In the genomic region with DNA sequence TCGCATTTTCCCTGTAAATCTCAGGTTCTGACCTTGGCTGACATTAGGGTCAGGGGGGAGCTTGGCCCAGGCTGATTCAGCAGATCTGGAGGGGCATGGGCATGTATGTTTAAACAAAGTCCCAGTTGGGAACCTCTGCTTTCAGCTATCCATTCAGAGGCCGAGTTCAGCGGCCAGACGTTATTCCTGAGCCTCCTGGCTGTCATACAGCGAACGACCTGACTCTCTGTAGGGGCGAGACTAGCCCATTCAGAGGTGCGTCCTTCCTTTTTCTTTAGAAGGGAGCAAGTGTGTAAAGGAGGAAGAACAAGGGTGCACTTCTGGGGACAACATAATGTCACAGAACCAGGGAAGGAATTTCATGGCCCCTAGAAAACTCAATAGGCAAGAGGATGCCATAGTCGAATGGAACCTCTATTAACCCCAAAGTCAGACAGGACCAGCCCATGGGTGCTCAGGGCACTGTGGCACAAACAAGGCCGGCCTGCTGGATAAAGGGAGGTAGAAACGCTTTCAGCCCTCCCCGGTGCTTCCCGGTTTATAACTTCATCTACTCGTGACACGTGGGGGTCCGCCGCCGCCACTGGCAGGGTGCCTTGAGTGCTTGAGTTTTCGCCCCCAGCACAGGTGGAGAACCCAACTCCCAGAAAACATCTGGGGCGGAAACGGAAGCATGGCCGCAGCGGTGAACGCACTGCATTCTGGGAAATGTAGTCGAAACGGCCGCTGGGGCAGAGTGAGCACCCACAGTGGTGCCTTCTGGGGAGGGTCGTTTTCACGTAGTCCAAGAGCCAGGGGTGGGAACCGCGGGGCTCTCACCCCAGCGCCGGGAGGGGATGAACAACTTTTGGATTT, we compare ENCODE assay signal across 1 cellular context.
A peak's percentile ranks its signal among the peaks of the same experiment; 100 is the strongest.
TF ChIP-seq lines count a peak whose summit lies in the region.

No MANE protein-coding gene starts in this region.

TF ChIP-seq in K562, 482 proteins besides CTCF, POLR2A, EP300 and RAD21 (continued from another document and continues in another):
- TF ChIP-seq, protein P1, sequence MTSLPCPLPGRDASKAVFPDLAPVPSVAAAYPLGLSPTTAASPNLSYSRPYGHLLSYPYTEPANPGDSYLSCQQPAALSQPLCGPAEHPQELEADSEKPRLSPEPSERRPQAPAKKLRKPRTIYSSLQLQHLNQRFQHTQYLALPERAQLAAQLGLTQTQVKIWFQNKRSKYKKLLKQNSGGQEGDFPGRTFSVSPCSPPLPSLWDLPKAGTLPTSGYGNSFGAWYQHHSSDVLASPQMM (CRISPR knock-in tag; IDR thresholded peaks at IDR 0.05): no peak
- TF ChIP-seq CAMTA2 (CRISPR knock-in tag; conservative IDR thresholded peaks at IDR 0.05) (no peak), NFIC (IDR thresholded peaks at IDR 0.05) (no peak), MED1 (CRISPR knock-in tag; IDR thresholded peaks at IDR 0.05; ENCODE audit: borderline replicate concordance) (no peak), ESRRB (CRISPR knock-in tag; IDR thresholded peaks at IDR 0.05; ENCODE audit: borderline replicate concordance) (no peak), ZNF444 (CRISPR knock-in tag; IDR thresholded peaks at IDR 0.05) (no peak), HEY1 (CRISPR knock-in tag; IDR thresholded peaks at IDR 0.05; ENCODE audit: borderline replicate concordance) (no peak), EWSR1 (IDR thresholded peaks at IDR 0.05; ENCODE audit: borderline replicate concordance, low read depth, partially characterized antibody) (no peak), U2AF2 (optimal IDR thresholded peaks at IDR 0.05; ENCODE audit: low read depth, low read length) (no peak), HNRNPL (IDR thresholded peaks at IDR 0.05; ENCODE audit: low read depth, low read length) (no peak), ETV1 (tag; conservative IDR thresholded peaks at IDR 0.05; ENCODE audit: low read depth) (no peak), NFIX (CRISPR knock-in tag; IDR thresholded peaks at IDR 0.05; ENCODE audit: low read depth) (no peak), CBX1 (IDR thresholded peaks at IDR 0.05; ENCODE audit: low read depth) (peak; percentile 27; the same call in 1 of the 2 replicates), ATF1 (CRISPR knock-in tag; IDR thresholded peaks at IDR 0.05) (no peak), ATF1 (tag; IDR thresholded peaks at IDR 0.05) (peak; percentile 49), POLR3G (IDR thresholded peaks at IDR 0.05; ENCODE audit: extremely low read depth, insufficient read length, insufficient replicate concordance) (no peak), EP400 (IDR thresholded peaks at IDR 0.05) (no peak; the same call in 1 of the 2 replicates), ESRRA (IDR thresholded peaks at IDR 0.05; ENCODE audit: borderline replicate concordance, low read depth) (no peak; the same call in 1 of the 2 replicates), MTA1 (IDR thresholded peaks at IDR 0.05; ENCODE audit: borderline replicate concordance) (no peak), KLF10 (CRISPR knock-in tag; IDR thresholded peaks at IDR 0.05) (no peak), CBFB (CRISPR knock-in tag; IDR thresholded peaks at IDR 0.05) (no peak), GATA2 (CRISPR knock-in tag; IDR thresholded peaks at IDR 0.05) (no peak), ZNF212 (CRISPR knock-in tag; IDR thresholded peaks at IDR 0.05) (no peak), PHF21A (IDR thresholded peaks at IDR 0.05; ENCODE audit: borderline replicate concordance, low read depth) (no peak), SMARCA5 (IDR thresholded peaks at IDR 0.05) (no peak), MCM2 (IDR thresholded peaks at IDR 0.05; ENCODE audit: low read depth) (no peak), FIP1L1 (IDR thresholded peaks at IDR 0.05; ENCODE audit: low read depth, low read length, poor library complexity, severe bottlenecking) (no peak), COPS2 (conservative IDR thresholded peaks at IDR 0.05) (no peak), MAFF (IDR thresholded peaks at IDR 0.05; ENCODE audit: low read length) (no peak), CHD2 (IDR thresholded peaks at IDR 0.05; ENCODE audit: low read depth, low read length) (no peak), DIDO1 (tag; IDR thresholded peaks at IDR 0.05; ENCODE audit: low read depth) (peak; percentile 53; the same call in 1 of the 2 replicates), ETS2 (tag; IDR thresholded peaks at IDR 0.05; ENCODE audit: borderline replicate concordance, poor library complexity, severe bottlenecking) (no peak), ILF3 (IDR thresholded peaks at IDR 0.05; ENCODE audit: borderline replicate concordance) (no peak), TBL1XR1 (IDR thresholded peaks at IDR 0.05; ENCODE audit: low read length in 2 of 2) (no peak), PHTF2 (CRISPR knock-in tag; IDR thresholded peaks at IDR 0.05) (no peak)
- TF ChIP-seq, protein P2, sequence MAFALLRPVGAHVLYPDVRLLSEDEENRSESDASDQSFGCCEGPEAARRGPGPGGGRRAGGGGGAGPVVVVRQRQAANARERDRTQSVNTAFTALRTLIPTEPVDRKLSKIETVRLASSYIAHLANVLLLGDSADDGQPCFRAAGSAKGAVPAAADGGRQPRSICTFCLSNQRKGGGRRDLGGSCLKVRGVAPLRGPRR (CRISPR knock-in tag; IDR thresholded peaks at IDR 0.05): no peak
- TF ChIP-seq, protein P3, sequence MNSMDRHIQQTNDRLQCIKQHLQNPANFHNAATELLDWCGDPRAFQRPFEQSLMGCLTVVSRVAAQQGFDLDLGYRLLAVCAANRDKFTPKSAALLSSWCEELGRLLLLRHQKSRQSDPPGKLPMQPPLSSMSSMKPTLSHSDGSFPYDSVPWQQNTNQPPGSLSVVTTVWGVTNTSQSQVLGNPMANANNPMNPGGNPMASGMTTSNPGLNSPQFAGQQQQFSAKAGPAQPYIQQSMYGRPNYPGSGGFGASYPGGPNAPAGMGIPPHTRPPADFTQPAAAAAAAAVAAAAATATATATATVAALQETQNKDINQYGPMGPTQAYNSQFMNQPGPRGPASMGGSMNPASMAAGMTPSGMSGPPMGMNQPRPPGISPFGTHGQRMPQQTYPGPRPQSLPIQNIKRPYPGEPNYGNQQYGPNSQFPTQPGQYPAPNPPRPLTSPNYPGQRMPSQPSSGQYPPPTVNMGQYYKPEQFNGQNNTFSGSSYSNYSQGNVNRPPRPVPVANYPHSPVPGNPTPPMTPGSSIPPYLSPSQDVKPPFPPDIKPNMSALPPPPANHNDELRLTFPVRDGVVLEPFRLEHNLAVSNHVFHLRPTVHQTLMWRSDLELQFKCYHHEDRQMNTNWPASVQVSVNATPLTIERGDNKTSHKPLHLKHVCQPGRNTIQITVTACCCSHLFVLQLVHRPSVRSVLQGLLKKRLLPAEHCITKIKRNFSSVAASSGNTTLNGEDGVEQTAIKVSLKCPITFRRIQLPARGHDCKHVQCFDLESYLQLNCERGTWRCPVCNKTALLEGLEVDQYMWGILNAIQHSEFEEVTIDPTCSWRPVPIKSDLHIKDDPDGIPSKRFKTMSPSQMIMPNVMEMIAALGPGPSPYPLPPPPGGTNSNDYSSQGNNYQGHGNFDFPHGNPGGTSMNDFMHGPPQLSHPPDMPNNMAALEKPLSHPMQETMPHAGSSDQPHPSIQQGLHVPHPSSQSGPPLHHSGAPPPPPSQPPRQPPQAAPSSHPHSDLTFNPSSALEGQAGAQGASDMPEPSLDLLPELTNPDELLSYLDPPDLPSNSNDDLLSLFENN (IDR thresholded peaks at IDR 0.05; ENCODE audit: low read depth in 2 of 2, low read length in 2 of 2): no peak
- TF ChIP-seq, protein P4, sequence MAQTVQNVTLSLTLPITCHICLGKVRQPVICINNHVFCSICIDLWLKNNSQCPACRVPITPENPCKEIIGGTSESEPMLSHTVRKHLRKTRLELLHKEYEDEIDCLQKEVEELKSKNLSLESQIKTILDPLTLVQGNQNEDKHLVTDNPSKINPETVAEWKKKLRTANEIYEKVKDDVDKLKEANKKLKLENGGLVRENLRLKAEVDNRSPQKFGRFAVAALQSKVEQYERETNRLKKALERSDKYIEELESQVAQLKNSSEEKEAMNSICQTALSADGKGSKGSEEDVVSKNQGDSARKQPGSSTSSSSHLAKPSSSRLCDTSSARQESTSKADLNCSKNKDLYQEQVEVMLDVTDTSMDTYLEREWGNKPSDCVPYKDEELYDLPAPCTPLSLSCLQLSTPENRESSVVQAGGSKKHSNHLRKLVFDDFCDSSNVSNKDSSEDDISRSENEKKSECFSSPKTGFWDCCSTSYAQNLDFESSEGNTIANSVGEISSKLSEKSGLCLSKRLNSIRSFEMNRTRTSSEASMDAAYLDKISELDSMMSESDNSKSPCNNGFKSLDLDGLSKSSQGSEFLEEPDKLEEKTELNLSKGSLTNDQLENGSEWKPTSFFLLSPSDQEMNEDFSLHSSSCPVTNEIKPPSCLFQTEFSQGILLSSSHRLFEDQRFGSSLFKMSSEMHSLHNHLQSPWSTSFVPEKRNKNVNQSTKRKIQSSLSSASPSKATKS (CRISPR knock-in tag; IDR thresholded peaks at IDR 0.05): no peak
- TF ChIP-seq, protein P5, sequence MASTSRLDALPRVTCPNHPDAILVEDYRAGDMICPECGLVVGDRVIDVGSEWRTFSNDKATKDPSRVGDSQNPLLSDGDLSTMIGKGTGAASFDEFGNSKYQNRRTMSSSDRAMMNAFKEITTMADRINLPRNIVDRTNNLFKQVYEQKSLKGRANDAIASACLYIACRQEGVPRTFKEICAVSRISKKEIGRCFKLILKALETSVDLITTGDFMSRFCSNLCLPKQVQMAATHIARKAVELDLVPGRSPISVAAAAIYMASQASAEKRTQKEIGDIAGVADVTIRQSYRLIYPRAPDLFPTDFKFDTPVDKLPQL (IDR thresholded peaks at IDR 0.05; ENCODE audit: extremely low read depth, insufficient read length): no peak
- TF ChIP-seq, protein P6, sequence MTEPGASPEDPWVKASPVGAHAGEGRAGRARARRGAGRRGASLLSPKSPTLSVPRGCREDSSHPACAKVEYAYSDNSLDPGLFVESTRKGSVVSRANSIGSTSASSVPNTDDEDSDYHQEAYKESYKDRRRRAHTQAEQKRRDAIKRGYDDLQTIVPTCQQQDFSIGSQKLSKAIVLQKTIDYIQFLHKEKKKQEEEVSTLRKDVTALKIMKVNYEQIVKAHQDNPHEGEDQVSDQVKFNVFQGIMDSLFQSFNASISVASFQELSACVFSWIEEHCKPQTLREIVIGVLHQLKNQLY (CRISPR knock-in tag; conservative IDR thresholded peaks at IDR 0.05): no peak
- TF ChIP-seq, protein P7, sequence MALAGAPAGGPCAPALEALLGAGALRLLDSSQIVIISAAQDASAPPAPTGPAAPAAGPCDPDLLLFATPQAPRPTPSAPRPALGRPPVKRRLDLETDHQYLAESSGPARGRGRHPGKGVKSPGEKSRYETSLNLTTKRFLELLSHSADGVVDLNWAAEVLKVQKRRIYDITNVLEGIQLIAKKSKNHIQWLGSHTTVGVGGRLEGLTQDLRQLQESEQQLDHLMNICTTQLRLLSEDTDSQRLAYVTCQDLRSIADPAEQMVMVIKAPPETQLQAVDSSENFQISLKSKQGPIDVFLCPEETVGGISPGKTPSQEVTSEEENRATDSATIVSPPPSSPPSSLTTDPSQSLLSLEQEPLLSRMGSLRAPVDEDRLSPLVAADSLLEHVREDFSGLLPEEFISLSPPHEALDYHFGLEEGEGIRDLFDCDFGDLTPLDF (CRISPR knock-in tag; IDR thresholded peaks at IDR 0.05): no peak
- TF ChIP-seq, protein P8, sequence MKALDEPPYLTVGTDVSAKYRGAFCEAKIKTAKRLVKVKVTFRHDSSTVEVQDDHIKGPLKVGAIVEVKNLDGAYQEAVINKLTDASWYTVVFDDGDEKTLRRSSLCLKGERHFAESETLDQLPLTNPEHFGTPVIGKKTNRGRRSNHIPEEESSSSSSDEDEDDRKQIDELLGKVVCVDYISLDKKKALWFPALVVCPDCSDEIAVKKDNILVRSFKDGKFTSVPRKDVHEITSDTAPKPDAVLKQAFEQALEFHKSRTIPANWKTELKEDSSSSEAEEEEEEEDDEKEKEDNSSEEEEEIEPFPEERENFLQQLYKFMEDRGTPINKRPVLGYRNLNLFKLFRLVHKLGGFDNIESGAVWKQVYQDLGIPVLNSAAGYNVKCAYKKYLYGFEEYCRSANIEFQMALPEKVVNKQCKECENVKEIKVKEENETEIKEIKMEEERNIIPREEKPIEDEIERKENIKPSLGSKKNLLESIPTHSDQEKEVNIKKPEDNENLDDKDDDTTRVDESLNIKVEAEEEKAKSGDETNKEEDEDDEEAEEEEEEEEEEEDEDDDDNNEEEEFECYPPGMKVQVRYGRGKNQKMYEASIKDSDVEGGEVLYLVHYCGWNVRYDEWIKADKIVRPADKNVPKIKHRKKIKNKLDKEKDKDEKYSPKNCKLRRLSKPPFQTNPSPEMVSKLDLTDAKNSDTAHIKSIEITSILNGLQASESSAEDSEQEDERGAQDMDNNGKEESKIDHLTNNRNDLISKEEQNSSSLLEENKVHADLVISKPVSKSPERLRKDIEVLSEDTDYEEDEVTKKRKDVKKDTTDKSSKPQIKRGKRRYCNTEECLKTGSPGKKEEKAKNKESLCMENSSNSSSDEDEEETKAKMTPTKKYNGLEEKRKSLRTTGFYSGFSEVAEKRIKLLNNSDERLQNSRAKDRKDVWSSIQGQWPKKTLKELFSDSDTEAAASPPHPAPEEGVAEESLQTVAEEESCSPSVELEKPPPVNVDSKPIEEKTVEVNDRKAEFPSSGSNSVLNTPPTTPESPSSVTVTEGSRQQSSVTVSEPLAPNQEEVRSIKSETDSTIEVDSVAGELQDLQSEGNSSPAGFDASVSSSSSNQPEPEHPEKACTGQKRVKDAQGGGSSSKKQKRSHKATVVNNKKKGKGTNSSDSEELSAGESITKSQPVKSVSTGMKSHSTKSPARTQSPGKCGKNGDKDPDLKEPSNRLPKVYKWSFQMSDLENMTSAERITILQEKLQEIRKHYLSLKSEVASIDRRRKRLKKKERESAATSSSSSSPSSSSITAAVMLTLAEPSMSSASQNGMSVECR (CRISPR knock-in tag; IDR thresholded peaks at IDR 0.05): no peak
- TF ChIP-seq, protein P9, sequence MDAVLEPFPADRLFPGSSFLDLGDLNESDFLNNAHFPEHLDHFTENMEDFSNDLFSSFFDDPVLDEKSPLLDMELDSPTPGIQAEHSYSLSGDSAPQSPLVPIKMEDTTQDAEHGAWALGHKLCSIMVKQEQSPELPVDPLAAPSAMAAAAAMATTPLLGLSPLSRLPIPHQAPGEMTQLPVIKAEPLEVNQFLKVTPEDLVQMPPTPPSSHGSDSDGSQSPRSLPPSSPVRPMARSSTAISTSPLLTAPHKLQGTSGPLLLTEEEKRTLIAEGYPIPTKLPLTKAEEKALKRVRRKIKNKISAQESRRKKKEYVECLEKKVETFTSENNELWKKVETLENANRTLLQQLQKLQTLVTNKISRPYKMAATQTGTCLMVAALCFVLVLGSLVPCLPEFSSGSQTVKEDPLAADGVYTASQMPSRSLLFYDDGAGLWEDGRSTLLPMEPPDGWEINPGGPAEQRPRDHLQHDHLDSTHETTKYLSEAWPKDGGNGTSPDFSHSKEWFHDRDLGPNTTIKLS (IDR thresholded peaks at IDR 0.05; ENCODE audit: borderline replicate concordance, low read depth): peak; percentile 70; the same call in 1 of the 2 replicates
- TF ChIP-seq, protein P10, sequence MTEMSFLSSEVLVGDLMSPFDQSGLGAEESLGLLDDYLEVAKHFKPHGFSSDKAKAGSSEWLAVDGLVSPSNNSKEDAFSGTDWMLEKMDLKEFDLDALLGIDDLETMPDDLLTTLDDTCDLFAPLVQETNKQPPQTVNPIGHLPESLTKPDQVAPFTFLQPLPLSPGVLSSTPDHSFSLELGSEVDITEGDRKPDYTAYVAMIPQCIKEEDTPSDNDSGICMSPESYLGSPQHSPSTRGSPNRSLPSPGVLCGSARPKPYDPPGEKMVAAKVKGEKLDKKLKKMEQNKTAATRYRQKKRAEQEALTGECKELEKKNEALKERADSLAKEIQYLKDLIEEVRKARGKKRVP (CRISPR knock-in tag; IDR thresholded peaks at IDR 0.05): no peak
